In genomic region chr12:104216461-104217058, GRCh38 we compare ENCODE assay signal across 8 cellular contexts. TPM values are rescaled to one million over a fixed set of nuclear protein-coding genes. Genes with fewer than 3 reads are reported as not detected.
DNase-seq lines count a peak whose midpoint lies in the region; TF ChIP-seq lines count a peak whose summit lies in the region.

No MANE protein-coding gene starts in this region.

- H3K36me3 ChIP-seq in CD4-positive, alpha-beta memory T cell (ENCODE audit: insufficient read depth, low read length): no peaks in the 10 kb centered on the region
- H3K36me3 ChIP-seq in esophagus muscularis mucosa: no peaks in the 10 kb centered on the region
- no peaks in the 10 kb centered on the region for H3K36me3 ChIP-seq in trophoblast cell (ENCODE audit: control insufficient read depth in 1 of 2, insufficient read depth in 2 of 2, low read length in 2 of 2)
- no peaks in the 10 kb centered on the region for H3K36me3 ChIP-seq in SK-N-SH (replicated peaks in 1 of 2; ENCODE audit: control insufficient read depth in 1 of 2, insufficient read depth in 2 of 2, low read length in 1 of 2)

- no peaks in the 10 kb centered on the region for H3K9me2 ChIP-seq in SK-N-SH

- no peaks in the 10 kb centered on the region for H4K20me1 ChIP-seq in SK-N-SH (ENCODE audit: insufficient read depth)

- TF ChIP-seq CTCF in VCaP (conservative IDR thresholded peaks at IDR 0.05) (no peak), esophagus muscularis mucosa (IDR thresholded peaks at IDR 0.05) (no peak), SK-N-SH (IDR thresholded peaks at IDR 0.05) (no peak)

- no peak overlapping the region for H3K23ac ChIP-seq in trophoblast cell (ENCODE audit: low read length)

- peaks cover 31% of the 10 kb centered on the region for H3F3A ChIP-seq in SK-N-SH (replicated peaks; ENCODE audit: insufficient read depth)

- H3K27ac Mint-ChIP-seq in CD4-positive, alpha-beta memory T cell: peak overlapping the region; percentile 2 to 93 (median 84)

- H3K4me3 ChIP-seq in CD4-positive, alpha-beta memory T cell (ENCODE audit: low read length in 2 of 2): no peak overlapping the region
- H3K4me3 ChIP-seq in esophagus muscularis mucosa: peak overlapping the region; percentile 65 to 74 (median 65)
- H3K4me3 ChIP-seq in trophoblast cell (ENCODE audit: low read depth, low read length): no peak overlapping the region
- H3K4me3 ChIP-seq in SK-N-SH (ENCODE audit: low read depth in 2 of 2, low read length in 1 of 2): no peak overlapping the region

- no peak for TF ChIP-seq POLR2A in esophagus muscularis mucosa (IDR thresholded peaks at IDR 0.05; ENCODE audit: low read depth)

- H3K36me3 Mint-ChIP-seq in CD4-positive, alpha-beta memory T cell: no peaks in the 10 kb centered on the region

- H3K14ac ChIP-seq in trophoblast cell (ENCODE audit: low read length): no peak overlapping the region

- no peak overlapping the region for H3K27ac ChIP-seq in CD4-positive, alpha-beta memory T cell (ENCODE audit: low read depth, low read length)
- H3K27ac ChIP-seq in VCaP: peak overlapping the region; percentile 97; the same call in 1 of the 2 replicates
- H3K27ac ChIP-seq in esophagus muscularis mucosa (replicated peaks in 1 of 4): peak overlapping the region; percentile 81 to 89 (median 87)
- no peak overlapping the region for H3K27ac ChIP-seq in trophoblast cell (ENCODE audit: low read depth, low read length)
- no peak overlapping the region for H3K27ac ChIP-seq in SK-N-SH (ENCODE audit: low read depth in 2 of 2, low read length in 1 of 2)

- no peak overlapping the region for H2BK5ac ChIP-seq in trophoblast cell (ENCODE audit: low read depth, low read length, poor library complexity)

- TF ChIP-seq RAD21 in SK-N-SH (IDR thresholded peaks at IDR 0.05; ENCODE audit: low read length): no peak

- H3K79me2 ChIP-seq in trophoblast cell (ENCODE audit: control insufficient read depth, insufficient read depth, low read length, poor library complexity) (peaks cover 6% of the 10 kb centered on the region), SK-N-SH (ENCODE audit: insufficient read depth) (no peaks in the 10 kb centered on the region)

- no peak for DNase-seq in CD4-positive, alpha-beta memory T cell
- no peak for DNase-seq in esophagus muscularis mucosa (ENCODE audit: extremely low spot score)
- no peak for DNase-seq in trophoblast cell
- DNase-seq in AG20443 (ENCODE audit: low spot score): no peak
- DNase-seq in GM19240 (ENCODE audit: insufficient read length, low spot score): no peak
- DNase-seq in NCI-H128 (lab: John Stamatoyannopoulos, UW; ENCODE audit: unreplicated experiment): no peak
- no peak for DNase-seq in SK-N-SH

- no peak overlapping the region for H3K4ac ChIP-seq in trophoblast cell (ENCODE audit: low read depth, low read length)

- no peak overlapping the region for H2BK120ac ChIP-seq in trophoblast cell (ENCODE audit: insufficient read depth, low read length, poor library complexity)

- intact Hi-C loops in CD4-positive, alpha-beta memory T cell (cut with micrococcal nuclease): loop anchor here (5.0 kb wide), 1 partner anchor 661 kb away; no protein-coding TSS in a partner anchor
- intact Hi-C loops in esophagus muscularis mucosa (cut with DNase I): loop anchor here (5.0 to 10.0 kb wide), 3 partner anchors 34 to 86 kb away; partner anchors contain the start of genes EID3 and NFYB

- H3K4me2 ChIP-seq in trophoblast cell (ENCODE audit: low read length): peak overlapping the region; percentile 100
- H3K4me2 ChIP-seq in SK-N-SH: no peak overlapping the region

- H3K4me3 Mint-ChIP-seq in CD4-positive, alpha-beta memory T cell: peak overlapping the region; percentile 73 to 92 (median 85)

- peaks cover 29% of the 10 kb centered on the region for H3K4me1 ChIP-seq in CD4-positive, alpha-beta memory T cell (ENCODE audit: insufficient read depth, low read length)
- H3K4me1 ChIP-seq in esophagus muscularis mucosa: peaks cover 26 to 42% (median 31%) of the 10 kb centered on the region in 4 donors
- peaks cover 3 to 7% of the 10 kb centered on the region in 2 experiments for H3K4me1 ChIP-seq in trophoblast cell (ENCODE audit: control insufficient read depth in 1 of 2, insufficient read depth in 2 of 2, low read length in 2 of 2)
- H3K4me1 ChIP-seq in SK-N-SH (ENCODE audit: control insufficient read depth in 1 of 2, insufficient read depth in 2 of 2, low read depth in 1 of 2, low read length in 1 of 2): peaks cover 7 to 21% of the 10 kb centered on the region in 2 experiments; a peak in 3 of 4 replicates

- no peak overlapping the region for H4K12ac ChIP-seq in trophoblast cell (ENCODE audit: low read depth, low read length)

- no peak overlapping the region for H2AK5ac ChIP-seq in trophoblast cell (ENCODE audit: low read length)

- peaks cover 18 to 38% (median 28%) of the 10 kb centered on the region in 4 donors for H3K4me1 Mint-ChIP-seq in CD4-positive, alpha-beta memory T cell

- H3K9me3 ChIP-seq in CD4-positive, alpha-beta memory T cell (ENCODE audit: control insufficient read depth in 1 of 2, low read length in 2 of 2): no peaks in the 10 kb centered on the region
- H3K9me3 ChIP-seq in esophagus muscularis mucosa (no peaks in the 10 kb centered on the region), trophoblast cell (ENCODE audit: insufficient read depth, low read depth, low read length) (no peaks in the 10 kb centered on the region), SK-N-SH (no peaks in the 10 kb centered on the region)

- H3K79me1 ChIP-seq in trophoblast cell (ENCODE audit: low read length): peaks cover 5% of the 10 kb centered on the region

- CTCF ChIA-PET in CD4-positive, alpha-beta memory T cell (lab: Charles Lee; ENCODE audit: partially characterized antibody): interaction anchor here (0.8 to 8.3 kb wide), 9 partner anchors 9 to 837 kb away, joined by 3 to 74 read pairs (median 10); partner anchors contain the start of gene EID3
- CTCF ChIA-PET in SK-N-SH (lab: Yijun Ruan, JAX): interaction anchor here (1.0 kb wide), 1 partner anchor 79 kb away, joined by 4 read pairs; no protein-coding TSS in a partner anchor

- H3K9ac ChIP-seq in trophoblast cell (ENCODE audit: low read length): no peak overlapping the region
- no peak overlapping the region for H3K9ac ChIP-seq in SK-N-SH

- H4K8ac ChIP-seq in trophoblast cell (ENCODE audit: low read depth, low read length): no peak overlapping the region

- H2BK12ac ChIP-seq in trophoblast cell (ENCODE audit: low read length): no peak overlapping the region

- H3K9me3 Mint-ChIP-seq in CD4-positive, alpha-beta memory T cell: peaks cover 0 to 2% (median 0%) of the 10 kb centered on the region in 8 donors

- POLR2A ChIA-PET in CD4-positive, alpha-beta memory T cell (lab: Charles Lee; ENCODE audit: partially characterized antibody): interaction anchor here (0.7 to 4.9 kb wide), 5 partner anchors 40 to 142 kb away, joined by 3 to 40 read pairs (median 3); partner anchors contain the start of gene NFYB
- POLR2A ChIA-PET in SK-N-SH (lab: Yijun Ruan, JAX): no interaction called here

- no peak for TF ChIP-seq EP300 in esophagus muscularis mucosa (IDR thresholded peaks at IDR 0.05)
- no peak for TF ChIP-seq EP300 in SK-N-SH (IDR thresholded peaks at IDR 0.05; ENCODE audit: borderline replicate concordance in 1 of 2, low read depth in 1 of 2, low read length in 1 of 2)

- no peaks in the 10 kb centered on the region for H3K27me3 Mint-ChIP-seq in CD4-positive, alpha-beta memory T cell

- 91% methylated on average over 3 of the region's 3 CpGs for WGBS in esophagus muscularis mucosa
- WGBS in trophoblast cell (ENCODE audit: extremely low coverage, insufficient coverage, insufficient read length): no CpG with 5 or more reads among the region's 3 CpGs
- WGBS in SK-N-SH (ENCODE audit: low lambda C conversion rate): 87% methylated on average over 3 of the region's 3 CpGs

- H2AFZ ChIP-seq in trophoblast cell (ENCODE audit: insufficient read depth, low read length, poor library complexity) (no peak overlapping the region), SK-N-SH (ENCODE audit: low read depth) (no peak overlapping the region)

- peak overlapping the region; percentile 53 for H4K91ac ChIP-seq in trophoblast cell (ENCODE audit: low read depth, low read length)

- no peak overlapping the region for H3K18ac ChIP-seq in trophoblast cell (ENCODE audit: low read length)

- H3K27me3 ChIP-seq in CD4-positive, alpha-beta memory T cell (ENCODE audit: insufficient read depth, low read length): no peaks in the 10 kb centered on the region
- no peaks in the 10 kb centered on the region for H3K27me3 ChIP-seq in esophagus muscularis mucosa
- peaks cover 6% of the 10 kb centered on the region for H3K27me3 ChIP-seq in trophoblast cell (ENCODE audit: insufficient read depth, low read length)
- no peaks in the 10 kb centered on the region for H3K27me3 ChIP-seq in SK-N-SH (ENCODE audit: insufficient read depth)

TF ChIP-seq in SK-N-SH, 30 proteins besides CTCF, POLR2A, EP300 and RAD21 (continues in another document):
- no peak for TF ChIP-seq FOSL2 (IDR thresholded peaks at IDR 0.05; ENCODE audit: borderline replicate concordance, low read depth)
- TF ChIP-seq MAX (IDR thresholded peaks at IDR 0.05; ENCODE audit: low read depth): no peak
- no peak for TF ChIP-seq POLR2AphosphoS5 (IDR thresholded peaks at IDR 0.05; ENCODE audit: low read depth, low read length)
- TF ChIP-seq USF1 (IDR thresholded peaks at IDR 0.05; ENCODE audit: borderline replicate concordance, low read depth): no peak
- no peak for TF ChIP-seq TAF1 (IDR thresholded peaks at IDR 0.05; ENCODE audit: borderline replicate concordance, low read depth, low read length)
- no peak for TF ChIP-seq MEF2A (IDR thresholded peaks at IDR 0.05; ENCODE audit: borderline replicate concordance, low read depth)
- TF ChIP-seq FOXJ3 (CRISPR knock-in tag; IDR thresholded peaks at IDR 0.05): no peak
- TF ChIP-seq RXRA (IDR thresholded peaks at IDR 0.05; ENCODE audit: borderline replicate concordance, low read depth): no peak
- no peak for TF ChIP-seq MXI1 (IDR thresholded peaks at IDR 0.05; ENCODE audit: low read depth, low read length)
- TF ChIP-seq TCF12 (IDR thresholded peaks at IDR 0.05): no peak

RNA-seq across cellular contexts. Expression of gene TXNRD1, which starts 1.0 kb away (rescaled TPM):
- 10 to 100 TPM; 57.6 to 64.5 TPM for total RNA-seq in CD4-positive, alpha-beta memory T cell
- polyA plus RNA-seq in CD4-positive, alpha-beta memory T cell: 10 to 100 TPM; 32.2 to 35.8 TPM
- total RNA-seq in esophagus muscularis mucosa: 100 to 1,000 TPM; 243 to 594 (median 299) TPM
- polyA plus RNA-seq in trophoblast cell (2013): 149 TPM in 2 replicates
- 143 and 220 TPM in 2 replicates for polyA plus RNA-seq in SK-N-SH (2012; rRNA removed)
- polyA plus RNA-seq in SK-N-SH (2012; cell fraction: cytosol; rRNA removed): 146 and 182 TPM in 2 replicates
- 143 and 170 TPM in 2 replicates for polyA plus RNA-seq in SK-N-SH (2012; cell fraction: nucleus; rRNA removed)

Comparison
In these comparisons a context has a peak if more than half of its experiments do, and no peak if none do; other contexts are left out.
1. H3K27ac ChIP-seq: peak in VCaP (single experiment) and esophagus muscularis mucosa (4 of 4); none in CD4-positive, alpha-beta memory T cell (single experiment), trophoblast cell (single experiment) and SK-N-SH (0 of 2).
2. H3K4me3 ChIP-seq: peak in esophagus muscularis mucosa (4 of 4); none in CD4-positive, alpha-beta memory T cell (0 of 2), trophoblast cell (single experiment) and SK-N-SH (0 of 2).